In genomic region chr5:167511-167910, GRCh38 we compare ENCODE assay signal across 26 cellular contexts. TPM values are rescaled to one million over a fixed set of nuclear protein-coding genes. Genes with fewer than 3 reads are reported as not detected.
DNase-seq lines count a peak whose midpoint lies in the region; TF ChIP-seq lines count a peak whose summit lies in the region.
"Had no signal": no experiment of that assay in that cellular context is flagged by ENCODE, and none has a peak within 500 bp of the region (broad histone marks: within the 10 kb centered on the region; RNA-seq: fewer than 3 reads in every experiment).

No MANE protein-coding gene starts in this region.

- H3K27me3 ChIP-seq in BE2C (no peaks in the 10 kb centered on the region), H9 (ENCODE audit: insufficient read depth, low read length) (no peaks in the 10 kb centered on the region), ovary (no peaks in the 10 kb centered on the region)
- H3K27me3 ChIP-seq: colonic mucosa, MG63 had no signal

- DNase-seq in BE2C (peak; percentile 4), H9 (peak; percentile 25), coronary artery (ENCODE audit: low spot score) (peak; percentile 46), ovary (peak in 3 of 5 donors; percentile 24 to 34 (median 30)), foreskin melanocyte (no peak), D341Med (ENCODE audit: low spot score) (no peak), nephron progenitor cell (no peak), SKM-1 (lab: John Stamatoyannopoulos, UW; ENCODE audit: unreplicated experiment) (no peak)
- DNase-seq: activated CD4-positive, alpha-beta T cell treated with anti-CD3 and anti-CD28 coated beads for 4 hours; activated CD8-positive, alpha-beta memory T cell treated with anti-CD3 and anti-CD28 coated beads, Interleukin-2, amount 10 ng/mL, durations not matched to agents 7 days and 5 days; activated naive CD8-positive, alpha-beta T cell treated with anti-CD3 and anti-CD28 coated beads, Interleukin-2, amount 50 U/mL, for 24 hours; colonic mucosa; DND-41; MG63; NCI-H1436; NCI-H524 treated with DMSO at 0.1 percent for 48 hours; SHP77; stimulated activated CD4-positive, alpha-beta T cell treated with anti-CD3 and anti-CD28 coated beads, Interleukin-2, amount 100 ng/mL, for 48 hours; stimulated activated naive CD8-positive, alpha-beta T cell treated with anti-CD3 and anti-CD28 coated beads, Interleukin-15, Interleukin-2, amounts not matched to agents 100 U/mL and 50 U/mL, for 24 hours; T-helper 1 cell had no signal

- no peak for TF ChIP-seq EP300 in ovary (IDR thresholded peaks at IDR 0.05)

- H3K4me3 Mint-ChIP-seq in H9 (no peak overlapping the region), nephron progenitor cell (no peak overlapping the region)
- H3K4me3 Mint-ChIP-seq: activated CD8-positive, alpha-beta memory T cell treated with anti-CD3 and anti-CD28 coated beads, Interleukin-2, amount 10 ng/mL, durations not matched to agents 7 days and 5 days; activated naive CD8-positive, alpha-beta T cell treated with anti-CD3 and anti-CD28 coated beads, Interleukin-2, amount 50 U/mL, for 24 hours; brain; IgD-negative memory B cell had no signal

- H2BK15ac ChIP-seq in H9 (ENCODE audit: low read depth, low read length) = no peak overlapping the region

- no peak overlapping the region for H2BK20ac ChIP-seq in H9 (ENCODE audit: low read depth, low read length, poor library complexity, severe bottlenecking)

- no peak overlapping the region for H4K5ac ChIP-seq in H9 (ENCODE audit: insufficient read length, low read depth, low read length)

- no peak overlapping the region for H3K4ac ChIP-seq in H9 (ENCODE audit: low read depth, low read length)

- H3K9me3 ChIP-seq in BE2C (no peaks in the 10 kb centered on the region), H9 (ENCODE audit: control insufficient read depth, low read depth, low read length) (no peaks in the 10 kb centered on the region), ovary (no peaks in the 10 kb centered on the region)
- H3K9me3 ChIP-seq: colonic mucosa, lower lobe of right lung, MG63, tibial artery had no signal

- H3K23ac ChIP-seq in H9 (ENCODE audit: insufficient read length, low read depth, low read length) = no peak overlapping the region

- H3K4me1 ChIP-seq in BE2C = no peaks in the 10 kb centered on the region
- H3K4me1 ChIP-seq in H9 (ENCODE audit: insufficient read depth, low read length) = no peaks in the 10 kb centered on the region
- H3K4me1 ChIP-seq in ovary (ENCODE audit: insufficient read depth) = peaks cover 19% of the 10 kb centered on the region
- H3K4me1 ChIP-seq: colonic mucosa, parathyroid adenoma had no signal

- TF ChIP-seq CTCF in BE2C (IDR thresholded peaks at IDR 0.05; ENCODE audit: low read depth, low read length) (no peak), H9 (conservative IDR thresholded peaks at IDR 0.05) (no peak), coronary artery (IDR thresholded peaks at IDR 0.05) (no peak), ovary (IDR thresholded peaks at IDR 0.05) (no peak), nephron progenitor cell (IDR thresholded peaks at IDR 0.05) (no peak)

- no peak overlapping the region; the same call in 1 of the 2 replicates for H3K14ac ChIP-seq in H9 (ENCODE audit: insufficient read depth, low read length)

- H3K36me3 Mint-ChIP-seq in H9 (ENCODE audit: insufficient read depth in 1 of 3, low read depth in 3 of 3) (peaks cover 15 to 47% (median 45%) of the 10 kb centered on the region in 3 experiments), nephron progenitor cell (ENCODE audit: low read depth) (peaks cover 22% of the 10 kb centered on the region)
- H3K36me3 Mint-ChIP-seq: activated CD8-positive, alpha-beta memory T cell treated with anti-CD3 and anti-CD28 coated beads, Interleukin-2, amount 10 ng/mL, durations not matched to agents 7 days and 5 days; IgD-negative memory B cell had no signal

- H3K18ac ChIP-seq in H9 (ENCODE audit: insufficient read length, low read depth, low read length) = no peak overlapping the region

- no peaks in the 10 kb centered on the region for H3K23me2 ChIP-seq in H9 (ENCODE audit: insufficient read length, low read depth, low read length, poor library complexity, severe bottlenecking)

- no peak overlapping the region for H2AK5ac ChIP-seq in H9 (ENCODE audit: insufficient read length, low read length)

- no peak for TF ChIP-seq POLR2A in ovary (IDR thresholded peaks at IDR 0.05)

- no CpG with 5 or more reads among the region's 7 CpGs for WGBS in H9 (ENCODE audit: extremely low coverage, insufficient read length, low lambda C conversion rate)
- WGBS in ovary, 3 donors = 84 to 95% (median 91%) methylated on average over 6 to 7 of the region's 7 CpGs

- H3K27me3 Mint-ChIP-seq in H9 (ENCODE audit: low read depth) (no peaks in the 10 kb centered on the region), nephron progenitor cell (ENCODE audit: low read depth, poor library complexity) (peaks cover 4% of the 10 kb centered on the region)
- H3K27me3 Mint-ChIP-seq: activated CD8-positive, alpha-beta memory T cell treated with anti-CD3 and anti-CD28 coated beads, Interleukin-2, amount 10 ng/mL, durations not matched to agents 7 days and 5 days; activated naive CD8-positive, alpha-beta T cell treated with anti-CD3 and anti-CD28 coated beads, Interleukin-2, amount 50 U/mL, for 24 hours; brain; IgD-negative memory B cell had no signal

- H3K36me3 ChIP-seq in BE2C (no peaks in the 10 kb centered on the region), ovary (no peaks in the 10 kb centered on the region)
- H3K36me3 ChIP-seq: colonic mucosa, lower lobe of right lung, MG63, tibial artery had no signal

- no peak overlapping the region for H3T11ph ChIP-seq in H9 (ENCODE audit: low read length)

- H2BK12ac ChIP-seq in H9 (ENCODE audit: insufficient read length, low read depth, low read length) = no peak overlapping the region

- H3K4me3 ChIP-seq in BE2C (ENCODE audit: low read depth, low read length) = no peak overlapping the region
- H3K4me3 ChIP-seq in coronary artery = no peak overlapping the region
- H3K4me3 ChIP-seq in ovary = no peak overlapping the region
- H3K4me3 ChIP-seq: colonic mucosa, lower lobe of right lung, MG63, skin epidermis, tibial artery had no signal

- H3K9me3 Mint-ChIP-seq in H9 (peaks cover 15 to 17% of the 10 kb centered on the region in 2 experiments), nephron progenitor cell (peaks cover 13% of the 10 kb centered on the region)
- H3K9me3 Mint-ChIP-seq: activated naive CD8-positive, alpha-beta T cell treated with anti-CD3 and anti-CD28 coated beads, Interleukin-2, amount 50 U/mL, for 24 hours; IgD-negative memory B cell had no signal

- no peak overlapping the region for H3K9ac ChIP-seq in H9 (ENCODE audit: extremely low read depth, insufficient read length, low read length)
- H3K9ac ChIP-seq: parathyroid adenoma had no signal

- no peak overlapping the region for H3K4me2 ChIP-seq in H9 (ENCODE audit: insufficient read depth, insufficient read length, low read length)

- peaks cover 0 to 5% of the 10 kb centered on the region in 2 experiments; a peak in 1 of 4 replicates for H3K4me1 Mint-ChIP-seq in H9
- peaks cover 32% of the 10 kb centered on the region for H3K4me1 Mint-ChIP-seq in nephron progenitor cell
- H3K4me1 Mint-ChIP-seq: activated CD8-positive, alpha-beta memory T cell treated with anti-CD3 and anti-CD28 coated beads, Interleukin-2, amount 10 ng/mL, durations not matched to agents 7 days and 5 days; activated naive CD8-positive, alpha-beta T cell treated with anti-CD3 and anti-CD28 coated beads, Interleukin-2, amount 50 U/mL, for 24 hours had no signal

- no peak overlapping the region for H2BK5ac ChIP-seq in H9 (ENCODE audit: insufficient read length, low read length)

- H3K56ac ChIP-seq in H9 (ENCODE audit: insufficient read length, low read depth, low read length) = no peak overlapping the region

- H3K27ac Mint-ChIP-seq in H9 = peak overlapping the region in 1 of 3 experiments; percentile 31; a peak in 1 of 7 replicates
- no peak overlapping the region for H3K27ac Mint-ChIP-seq in nephron progenitor cell
- H3K27ac Mint-ChIP-seq: activated CD8-positive, alpha-beta memory T cell treated with anti-CD3 and anti-CD28 coated beads, Interleukin-2, amount 10 ng/mL, durations not matched to agents 7 days and 5 days; activated naive CD8-positive, alpha-beta T cell treated with anti-CD3 and anti-CD28 coated beads, Interleukin-2, amount 50 U/mL, for 24 hours; IgD-negative memory B cell had no signal

- H4K8ac ChIP-seq in H9 (replicated peaks; ENCODE audit: insufficient read length, low read depth, low read length) = no peak overlapping the region

- H2BK120ac ChIP-seq in H9 (ENCODE audit: low read depth, low read length, poor library complexity, severe bottlenecking) = no peak overlapping the region

- no peak overlapping the region for H2AFZ ChIP-seq in H9 (ENCODE audit: low read length)
- H2AFZ ChIP-seq: parathyroid adenoma had no signal

- H3K79me1 ChIP-seq in H9 (ENCODE audit: insufficient read depth, low read depth, low read length, poor library complexity, severe bottlenecking) = no peaks in the 10 kb centered on the region

- H4K20me1 ChIP-seq in H9 (ENCODE audit: control insufficient read depth, insufficient read depth, insufficient read length) = no peaks in the 10 kb centered on the region

- H4K91ac ChIP-seq in H9 (ENCODE audit: insufficient read length, low read depth, low read length) = no peak overlapping the region

- H3K27ac ChIP-seq in H9 (ENCODE audit: insufficient read length, low read depth, low read length) (no peak overlapping the region), coronary artery (no peak overlapping the region), ovary (peak overlapping the region in 1 of 2 donors; percentile 6)
- H3K27ac ChIP-seq: colonic mucosa, lower lobe of right lung, parathyroid adenoma, tibial artery had no signal

- intact Hi-C loops in ovary (cut with DNase I) = no loop called here

- H3K79me2 ChIP-seq in H9 (ENCODE audit: insufficient read depth, low read length) = no peaks in the 10 kb centered on the region
- H3K79me2 ChIP-seq: parathyroid adenoma had no signal

RNA-seq across cellular contexts. Expression of gene LRRC14B, which starts 23.8 kb away (rescaled TPM):
- polyA plus RNA-seq in BE2C (2012; ENCODE audit: insufficient read depth, insufficient read length, low read depth) = not detected
- total RNA-seq in H9 (2021) (not detected in 2 replicates), ovary (under 1 TPM in 2 of 7 donors, not detected in 5; 0.38 to 0.92 TPM)
- polyA plus RNA-seq in ovary = under 1 TPM in 1 of 2 donors, not detected in 1; 0.04 TPM
- total RNA-seq: activated CD8-positive, alpha-beta memory T cell treated with anti-CD3 and anti-CD28 coated beads, Interleukin-2, amount 10 ng/mL, durations not matched to agents 7 days and 5 days; colonic mucosa; lower lobe of right lung had no signal
- polyA plus RNA-seq: IgD-negative memory B cell had no signal

RNA-seq across cellular contexts. Expression of gene CCDC127, which starts 50.4 kb away (rescaled TPM):
- 9.0 TPM for polyA plus RNA-seq in BE2C (2012; ENCODE audit: insufficient read depth, insufficient read length, low read depth)
- 9.0 and 9.4 TPM in 2 replicates for total RNA-seq in H9 (2021)
- 1 to 10 TPM; 2.5 to 9.9 (median 6.0) TPM for total RNA-seq in ovary
- polyA plus RNA-seq in ovary = 1 to 10 TPM; 4.7 to 6.8 TPM

RNA-seq across cellular contexts. Expression of gene SDHA, which starts 50.6 kb away (rescaled TPM):
- 143 TPM for polyA plus RNA-seq in BE2C (2012; ENCODE audit: insufficient read depth, insufficient read length, low read depth)
- total RNA-seq in H9 (2021) (78.7 and 84.8 TPM in 2 replicates), ovary (100 to 1,000 TPM in 4 of 7 donors, 10 to 100 TPM in 3; 69.6 to 169 (median 103) TPM)
- 100 to 1,000 TPM in 1 of 2 donors, 10 to 100 TPM in 1; 94.7 to 112 TPM for polyA plus RNA-seq in ovary

Comparison
In these comparisons a context has a peak if more than half of its experiments do, and no peak if none do; other contexts are left out.
1. DNase-seq: peak in BE2C (single experiment), H9 (single experiment), coronary artery (single experiment) and ovary (3 of 5); none in foreskin melanocyte (single experiment), D341Med (single experiment), nephron progenitor cell (single experiment) and SKM-1 (single experiment).